19 cellular contexts compared by ENCODE assay signal in genomic region chr2:121303531-121304263, GRCh38. TPM values are rescaled to one million over a fixed set of nuclear protein-coding genes. Genes with fewer than 3 reads are reported as not detected.
DNase-seq lines count a peak whose midpoint lies in the region; ATAC-seq, FAIRE-seq and TF ChIP-seq lines count a peak whose summit lies in the region.
"Had no signal": no experiment of that assay in that cellular context is flagged by ENCODE, and none has a peak within 500 bp of the region (broad histone marks: within the 10 kb centered on the region; RNA-seq: fewer than 3 reads in every experiment).

No MANE protein-coding gene starts in this region.

- 0% methylated on average over 2 of the region's 2 CpGs for WGBS in mammary epithelial cell (ENCODE audit: low coverage, missing lambda C conversion rate)
- 0% methylated on average over 2 of the region's 2 CpGs for WGBS in HepG2 (ENCODE audit: low lambda C conversion rate)
- 10 to 13% methylated on average over 2 of the region's 2 CpGs for WGBS in upper lobe of left lung, 2 donors

- H3K4me1 Mint-ChIP-seq in WTC11: no peaks in the 10 kb centered on the region
- H3K4me1 Mint-ChIP-seq: GM23338 had no signal

- H3K4me3 ChIP-seq in mammary epithelial cell (replicated peaks in 1 of 3; ENCODE audit: insufficient read depth in 1 of 3, low read depth in 2 of 3, low read length in 3 of 3) (no peak overlapping the region), HepG2 (replicated peaks in 1 of 3; ENCODE audit: insufficient read depth in 1 of 3, low read depth in 2 of 3, low read length in 3 of 3) (no peak overlapping the region), upper lobe of left lung (no peak overlapping the region)
- H3K4me3 ChIP-seq: GM23338 had no signal

- H3K4me2 ChIP-seq in mammary epithelial cell (ENCODE audit: insufficient read depth, low read depth, low read length) (no peak overlapping the region), HepG2 (ENCODE audit: low read depth, low read length) (no peak overlapping the region)
- H3K4me2 ChIP-seq: GM23338 had no signal

- H3K27ac ChIP-seq in mammary epithelial cell (ENCODE audit: insufficient read depth, low read depth, low read length): no peak overlapping the region
- H3K27ac ChIP-seq in HepG2 (ENCODE audit: extremely low read length, insufficient read depth, low read length): no peak overlapping the region
- no peak overlapping the region for H3K27ac ChIP-seq in upper lobe of left lung

- no peak overlapping the region for H3K9ac ChIP-seq in mammary epithelial cell (ENCODE audit: insufficient read depth, low read length)
- no peak overlapping the region for H3K9ac ChIP-seq in HepG2 (ENCODE audit: insufficient read depth, low read depth, low read length)

- H3K4me3 Mint-ChIP-seq in WTC11: no peak overlapping the region
- H3K4me3 Mint-ChIP-seq: CD8-positive, alpha-beta T cell; GM23338 had no signal

- no peak for TF ChIP-seq POLR2A in HepG2 (IDR thresholded peaks at IDR 0.05; ENCODE audit: insufficient read depth in 1 of 2, low read depth in 2 of 2, low read length in 2 of 2)
- TF ChIP-seq POLR2A in upper lobe of left lung (IDR thresholded peaks at IDR 0.05): no peak
- TF ChIP-seq POLR2A in GM12892 (IDR thresholded peaks at IDR 0.05; ENCODE audit: low read depth, low read length): no peak

- no peaks in the 10 kb centered on the region for H3K27me3 ChIP-seq in mammary epithelial cell (ENCODE audit: insufficient read depth, low read length)
- peaks cover 0 to 4% of the 10 kb centered on the region in 2 experiments; a peak in 1 of 5 replicates for H3K27me3 ChIP-seq in HepG2 (ENCODE audit: control insufficient read depth in 1 of 2, insufficient read depth in 2 of 2, low read length in 2 of 2)
- no peaks in the 10 kb centered on the region for H3K27me3 ChIP-seq in upper lobe of left lung

- TF ChIP-seq CTCF in mammary epithelial cell (conservative IDR thresholded peaks at IDR 0.05 in 1 of 2, IDR thresholded peaks at IDR 0.05 in 1 of 2; ENCODE audit: extremely low read depth in 1 of 2, insufficient read depth in 1 of 2, low read depth in 1 of 2, low read length in 2 of 2): no peak
- no peak for TF ChIP-seq CTCF in HepG2 (CRISPR knock-in tag; IDR thresholded peaks at IDR 0.05)
- no peak for TF ChIP-seq CTCF in upper lobe of left lung (IDR thresholded peaks at IDR 0.05)
- TF ChIP-seq CTCF in WTC11 (IDR thresholded peaks at IDR 0.05): no peak

- no peak for FAIRE-seq in HepG2 (lab: Jason Lieb, UNC)
- FAIRE-seq in GM12892 (lab: Jason Lieb, UNC): no peak
- FAIRE-seq: D721Med had no signal

- no peaks in the 10 kb centered on the region for H3K9me3 ChIP-seq in mammary epithelial cell (replicated peaks; ENCODE audit: insufficient read depth, low read length)
- no peaks in the 10 kb centered on the region for H3K9me3 ChIP-seq in HepG2 (ENCODE audit: low read length)
- H3K9me3 ChIP-seq in upper lobe of left lung: no peaks in the 10 kb centered on the region

- POLR2A ChIA-PET in HepG2 (lab: Yijun Ruan, JAX) (no interaction called here), WTC11 (lab: Charles Lee) (no interaction called here)

- H3K27me3 Mint-ChIP-seq in WTC11 (ENCODE audit: low read depth): no peaks in the 10 kb centered on the region; the same call in none of the 2 replicates

- no peaks in the 10 kb centered on the region for H4K20me1 ChIP-seq in mammary epithelial cell (ENCODE audit: insufficient read depth, low read length)
- H4K20me1 ChIP-seq in HepG2 (ENCODE audit: insufficient read depth, low read length): no peaks in the 10 kb centered on the region

- H3K36me3 Mint-ChIP-seq in WTC11: no peaks in the 10 kb centered on the region
- H3K36me3 Mint-ChIP-seq: CD8-positive, alpha-beta T cell had no signal

- peak overlapping the region; percentile 21 for H2AFZ ChIP-seq in mammary epithelial cell (ENCODE audit: low read depth, low read length)
- no peak overlapping the region for H2AFZ ChIP-seq in HepG2 (ENCODE audit: low read length)
- H2AFZ ChIP-seq: GM23338 had no signal

- peaks cover 8% of the 10 kb centered on the region for H3K4me1 ChIP-seq in mammary epithelial cell (ENCODE audit: insufficient read depth, low read length)
- no peaks in the 10 kb centered on the region for H3K4me1 ChIP-seq in HepG2 (ENCODE audit: insufficient read depth, low read length)
- H3K4me1 ChIP-seq in upper lobe of left lung: peaks cover 0 to 9% (median 0%) of the 10 kb centered on the region in 4 donors

- no peak for TF ChIP-seq RAD21 in HepG2 (CRISPR knock-in tag; IDR thresholded peaks at IDR 0.05)

- no peak for TF ChIP-seq EP300 in HepG2 (IDR thresholded peaks at IDR 0.05; ENCODE audit: low read depth in 2 of 2, low read length in 2 of 2)
- TF ChIP-seq EP300 in HepG2 (CRISPR knock-in tag; IDR thresholded peaks at IDR 0.05; ENCODE audit: borderline replicate concordance): no peak
- no peak for TF ChIP-seq EP300 in upper lobe of left lung (IDR thresholded peaks at IDR 0.05)

- H3K79me2 ChIP-seq in mammary epithelial cell (ENCODE audit: insufficient read depth, low read length): no peaks in the 10 kb centered on the region
- no peaks in the 10 kb centered on the region for H3K79me2 ChIP-seq in HepG2 (ENCODE audit: insufficient read depth, low read length)

- dilution Hi-C loops in mammary epithelial cell (cut with HindIII; ENCODE audit: low sequenced_read_pairs): loop anchor here (5.0 to 25.0 kb wide), 2 partner anchors 61 to 216 kb away; no protein-coding TSS in a partner anchor

- DNase-seq in activated effector memory CD4-positive, alpha-beta T cell treated with anti-CD3 and anti-CD28 coated beads, Interleukin-2, amount 50 U/mL, for 16 hours: peak; percentile 53
- DNase-seq in activated effector memory CD4-positive, alpha-beta T cell treated with Interleukin-2 at 50 U/mL for 16 hours: no peak
- DNase-seq in mammary epithelial cell (peak; percentile 24), HepG2 (ENCODE audit: low spot score) (peak; percentile 34), upper lobe of left lung (no peak), GM12892 (ENCODE audit: insufficient read length) (no peak), WTC11 (ENCODE audit: low spot score) (no peak)
- DNase-seq: CD8-positive, alpha-beta T cell; DMS79; KBM-7; NCI-H1436; NCI-H2029 treated with DMSO at 0.1 percent for 48 hours; NCI-H510A; NCI-H82 had no signal

- in situ Hi-C loops in mammary epithelial cell (cut with MboI; ENCODE audit: low sequenced_read_pairs in 2 of 2) (no loop called here), HepG2 (cut with HindIII; ENCODE audit: extremely low pct_ligation_motif_present, low pct_unique_long_range_greater_than_20kb) (no loop called here)

- H3K36me3 ChIP-seq in mammary epithelial cell (ENCODE audit: insufficient read depth, low read length) (no peaks in the 10 kb centered on the region), HepG2 (replicated peaks in 1 of 2; ENCODE audit: control insufficient read depth in 1 of 2, insufficient read depth in 2 of 2, low read length in 2 of 2) (no peaks in the 10 kb centered on the region), upper lobe of left lung (no peaks in the 10 kb centered on the region)

- BruUV-seq in mammary epithelial cell (replicated peaks; lab: Mats Ljungman, UMichigan): no TSS peak
- no TSS peak for BruUV-seq in HepG2 (replicated peaks; lab: Mats Ljungman, UMichigan)

- intact Hi-C loops in mammary epithelial cell (cut with micrococcal nuclease): no loop called here
- intact Hi-C loops in HepG2 (cut with micrococcal nuclease; ENCODE audit: unreplicated experiment): no loop called here

- no peaks in the 10 kb centered on the region; the same call in 1 of the 2 replicates for H3K9me3 Mint-ChIP-seq in WTC11
- H3K9me3 Mint-ChIP-seq: CD8-positive, alpha-beta T cell; GM23338 had no signal

- ATAC-seq in HepG2 (peak; percentile 68), upper lobe of left lung (ENCODE audit: low FRiP score in 2 of 2) (peak; percentile 35 to 37), WTC11 (no peak), GM18520 (IDR thresholded peaks at IDR 0.05; ENCODE audit: unreplicated experiment) (no peak)
- ATAC-seq: CD8-positive, alpha-beta T cell; GM23338; HCT116 had no signal

- no peak overlapping the region for H3K27ac Mint-ChIP-seq in WTC11
- H3K27ac Mint-ChIP-seq: CD8-positive, alpha-beta T cell; GM23338 had no signal

- CTCF ChIA-PET in mammary epithelial cell (lab: Charles Lee; ENCODE audit: low non-redundant PET): interaction anchor here (0.5 kb wide), 1 partner anchor 9 kb away, joined by 4 read pairs; no protein-coding TSS in a partner anchor
- CTCF ChIA-PET in HepG2 (lab: Yijun Ruan, JAX; ENCODE audit: low intra/inter-chr PET ratio, low total read pairs): no interaction called here
- CTCF ChIA-PET in WTC11 (lab: Charles Lee): interaction anchor here (0.5 to 1.5 kb wide), 3 partner anchors 157 to 224 kb away, joined by 3 to 5 read pairs (median 3); no protein-coding TSS in a partner anchor

TF ChIP-seq in HepG2, 621 proteins besides CTCF, POLR2A, EP300 and RAD21 (continues in another document):
- no peak for TF ChIP-seq ZNF776 (CRISPR knock-in tag; IDR thresholded peaks at IDR 0.05)

RNA-seq across cellular contexts. Expression of gene TFCP2L1, which starts 18.7 kb away (rescaled TPM):
- total RNA-seq in mammary epithelial cell: 100 to 1,000 TPM in 1 of 2 donors, 10 to 100 TPM in 1; 50.5 to 174 TPM
- 62.2 TPM for polyA plus RNA-seq in mammary epithelial cell
- 543 TPM for polyA minus RNA-seq in mammary epithelial cell
- total RNA-seq in HepG2 (2016; rRNA removed; fragmentation: Illumina TruSeq; extraction: Trizol): not detected in 2 replicates
- total RNA-seq in HepG2 (2016; cell fraction: cytosol; rRNA removed; fragmentation: Illumina TruSeq; extraction: Trizol; ENCODE audit: low read depth): not detected in 2 replicates
- not detected in 2 replicates for total RNA-seq in HepG2 (2016; cell fraction: insoluble cytoplasmic fraction; rRNA removed; fragmentation: Illumina TruSeq; extraction: Trizol)
- not detected in 2 replicates for total RNA-seq in HepG2 (2016; cell fraction: membrane; rRNA removed; fragmentation: Illumina TruSeq; extraction: Trizol)
- not detected in 2 replicates for total RNA-seq in HepG2 (2016; cell fraction: nucleus; rRNA removed; fragmentation: Illumina TruSeq; extraction: Trizol)
- under 0.01 and 0.01 TPM in 2 replicates for polyA plus RNA-seq in HepG2 (2011; rRNA removed)
- polyA plus RNA-seq in HepG2 (2011; cell fraction: cytosol; rRNA removed): under 0.01 TPM in 2 replicates
- polyA plus RNA-seq in HepG2 (2011; cell fraction: nucleus; rRNA removed): 0.02 TPM in 2 replicates
- not detected in 2 replicates for polyA plus RNA-seq in HepG2 (2012)
- not detected in 2 replicates for polyA plus RNA-seq in HepG2 (2016; cell fraction: cytosol; fragmentation: Illumina TruSeq; extraction: Trizol; ENCODE audit: low read depth)
- polyA plus RNA-seq in HepG2 (2016; cell fraction: insoluble cytoplasmic fraction; fragmentation: Illumina TruSeq; extraction: Trizol; ENCODE audit: low read depth): not detected in 2 replicates
- polyA plus RNA-seq in HepG2 (2016; cell fraction: membrane; fragmentation: Illumina TruSeq; extraction: Trizol; ENCODE audit: low read depth): not detected in 2 replicates
- not detected in 2 replicates for polyA plus RNA-seq in HepG2 (2016; cell fraction: nucleus; fragmentation: Illumina TruSeq; extraction: Trizol; ENCODE audit: insufficient read depth, low read depth)
- polyA minus RNA-seq in HepG2 (2011; rRNA and poly(A)+ RNA removed; ENCODE audit: low replicate concordance): 0.49 TPM in 1 of 2 replicates, not detected in the other
- polyA minus RNA-seq in HepG2 (2011; cell fraction: cytosol; rRNA and poly(A)+ RNA removed): not detected in 2 replicates
- not detected in 2 replicates for polyA minus RNA-seq in HepG2 (2011; cell fraction: nucleus; rRNA and poly(A)+ RNA removed)
- 10 to 100 TPM; 15.3 to 47.1 (median 33.7) TPM for total RNA-seq in upper lobe of left lung
- 1.8 TPM for polyA plus RNA-seq in GM12892 (2012; ENCODE audit: missing spikeins)
- 3.3 to 4.3 TPM (median 3.7 TPM) in 3 replicates for total RNA-seq in WTC11 (2021)
- total RNA-seq: RPMI7951 had no signal

Comparison
In these comparisons a context has a peak if more than half of its experiments do, and no peak if none do; other contexts are left out.
1. DNase-seq: peak in activated effector memory CD4-positive, alpha-beta T cell treated with anti-CD3 and anti-CD28 coated beads, Interleukin-2, amount 50 U/mL, for 16 hours (single experiment), mammary epithelial cell (single experiment) and HepG2 (single experiment); none in activated effector memory CD4-positive, alpha-beta T cell treated with Interleukin-2 at 50 U/mL for 16 hours (single experiment), upper lobe of left lung (0 of 2), GM12892 (single experiment) and WTC11 (single experiment).
2. ATAC-seq: peak in HepG2 (single experiment) and upper lobe of left lung (2 of 2); none in WTC11 (single experiment) and GM18520 (single experiment).